ENCODE assay signal across 13 cellular contexts in the genomic region with DNA sequence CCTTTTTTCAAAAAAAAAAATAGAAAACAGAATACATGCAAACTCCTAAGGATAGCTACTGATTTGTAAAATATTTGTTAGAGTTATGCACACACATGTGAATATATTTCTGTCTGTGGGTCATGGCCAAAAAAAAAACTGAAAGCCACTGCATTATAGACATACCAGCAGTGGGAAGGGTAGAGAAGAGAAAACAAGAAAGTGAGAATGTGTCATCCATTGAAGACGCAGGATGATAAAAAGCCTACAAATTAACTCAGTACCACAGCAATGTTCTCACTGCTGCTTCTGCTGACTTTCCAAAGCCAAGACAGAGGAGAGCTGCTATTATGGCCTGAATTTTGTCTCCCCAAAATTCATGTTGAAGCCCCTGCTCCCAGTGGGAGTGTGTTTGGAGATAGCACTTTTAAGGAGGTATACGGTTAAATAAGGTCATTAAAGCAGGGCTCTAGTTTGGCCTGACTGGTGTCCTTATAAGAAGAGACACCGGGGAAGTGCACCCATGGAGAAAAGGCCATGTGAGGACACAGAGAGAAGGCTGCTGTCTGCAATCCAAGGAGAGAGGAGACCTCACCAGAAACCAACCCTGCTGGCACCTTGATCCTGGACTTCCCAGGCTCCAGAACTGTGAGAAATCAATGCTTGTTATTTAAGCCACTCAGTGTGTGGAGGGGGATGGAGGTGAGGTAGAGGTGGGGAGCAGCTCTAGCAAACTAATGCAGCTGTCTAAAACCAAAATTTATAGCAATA.
DNase-seq lines count a peak whose midpoint lies in the region; ATAC-seq and TF ChIP-seq lines count a peak whose summit lies in the region.
"Had no signal": no experiment of that assay in that cellular context is flagged by ENCODE, and none has a peak within 500 bp of the region (broad histone marks: within the 10 kb centered on the region; RNA-seq: fewer than 3 reads in every experiment).

No MANE protein-coding gene starts in this region.

- CTCF ChIA-PET in activated CD8-positive, alpha-beta memory T cell treated with anti-CD3 and anti-CD28 coated beads, Interleukin-2, amount 10 ng/mL, durations not matched to agents 7 days and 5 days (lab: Charles Lee), result no interaction called here

- no peak overlapping the region for H3K27ac Mint-ChIP-seq in activated CD8-positive, alpha-beta memory T cell treated with anti-CD3 and anti-CD28 coated beads, Interleukin-2, amount 10 ng/mL, durations not matched to agents 7 days and 5 days

- H3K4me1 Mint-ChIP-seq in activated CD8-positive, alpha-beta memory T cell treated with anti-CD3 and anti-CD28 coated beads, Interleukin-2, amount 10 ng/mL, durations not matched to agents 7 days and 5 days, result no peaks in the 10 kb centered on the region

- ATAC-seq in heart left ventricle, result peak in 2 of 4 donors; percentile 10 to 16
- ATAC-seq in Right ventricle myocardium superior (ENCODE audit: poor library complexity), result no peak
- ATAC-seq in GM21515 (IDR thresholded peaks at IDR 0.05; ENCODE audit: unreplicated experiment), result no peak
- no peak for ATAC-seq in activated CD8-positive, alpha-beta memory T cell treated with anti-CD3 and anti-CD28 coated beads, Interleukin-2, amount 10 ng/mL, durations not matched to agents 7 days and 5 days

- no peaks in the 10 kb centered on the region for H3K9me3 ChIP-seq in heart left ventricle
- H3K9me3 ChIP-seq: thoracic aorta had no signal

- 44 to 63% (median 60%) methylated on average over 3 of the region's 3 CpGs for WGBS in heart left ventricle, 4 donors

- no peak overlapping the region for H3K4me3 ChIP-seq in heart left ventricle
- H3K4me3 ChIP-seq: thoracic aorta had no signal

- H3K27me3 Mint-ChIP-seq in activated CD8-positive, alpha-beta memory T cell treated with anti-CD3 and anti-CD28 coated beads, Interleukin-2, amount 10 ng/mL, durations not matched to agents 7 days and 5 days, result peaks cover 12% of the 10 kb centered on the region

- no peaks in the 10 kb centered on the region for H3K27me3 ChIP-seq in heart left ventricle

- no peaks in the 10 kb centered on the region for H3K36me3 Mint-ChIP-seq in activated CD8-positive, alpha-beta memory T cell treated with anti-CD3 and anti-CD28 coated beads, Interleukin-2, amount 10 ng/mL, durations not matched to agents 7 days and 5 days

- no peaks in the 10 kb centered on the region for H3K9me3 Mint-ChIP-seq in activated CD8-positive, alpha-beta memory T cell treated with anti-CD3 and anti-CD28 coated beads, Interleukin-2, amount 10 ng/mL, durations not matched to agents 7 days and 5 days (ENCODE audit: low read depth)
- H3K9me3 Mint-ChIP-seq: H9 had no signal

- H3K4me1 ChIP-seq in heart left ventricle, result peaks cover 0 to 67% (median 31%) of the 10 kb centered on the region in 12 donors

- intact Hi-C loops in heart left ventricle (cut with DNase I) (loop anchor here in 5 of 10 donors (5.0 kb wide), 3 partner anchors 43 to 88 kb away; a partner anchor contains a TSS), Right ventricle myocardium superior (cut with DNase I) (no loop called here)

- no peak overlapping the region for H3K4me3 Mint-ChIP-seq in activated CD8-positive, alpha-beta memory T cell treated with anti-CD3 and anti-CD28 coated beads, Interleukin-2, amount 10 ng/mL, durations not matched to agents 7 days and 5 days
- H3K4me3 Mint-ChIP-seq: H9 had no signal

- TF ChIP-seq POLR2A in heart left ventricle (IDR thresholded peaks at IDR 0.05), result no peak

- peak overlapping the region in 9 of 12 donors; percentile 19 to 66 (median 48) for H3K27ac ChIP-seq in heart left ventricle
- H3K27ac ChIP-seq: thoracic aorta had no signal

- DNase-seq in heart left ventricle (no peak), Right ventricle myocardium superior (no peak), astrocyte of the hippocampus (ENCODE audit: low read depth, low spot score) (peak; percentile 47), hepatic stellate cell (ENCODE audit: low spot score) (peak; percentile 59), HPDE6-E6E7 (ENCODE audit: extremely low spot score) (no peak), NCI-H774 (lab: John Stamatoyannopoulos, UW) (no peak)
- DNase-seq in activated CD8-positive, alpha-beta memory T cell treated with anti-CD3 and anti-CD28 coated beads, Interleukin-2, amount 10 ng/mL, durations not matched to agents 7 days and 5 days, result no peak
- DNase-seq: activated CD8-positive, alpha-beta memory T cell treated with anti-CD3 and anti-CD28 coated beads, Interleukin-2, amount 50 U/mL, for 48 hours; H9; NCI-H2081 treated with DMSO at 0.1 percent for 48 hours; stimulated activated CD4-positive, alpha-beta T cell treated with anti-CD3 and anti-CD28 coated beads, Interleukin-12 subunit alpha, Interleukin-12 subunit beta, amount 100 ng/mL, for 4 hours had no signal

- H3K36me3 ChIP-seq in heart left ventricle, result peaks cover 0 to 11% (median under 1%) of the 10 kb centered on the region in 9 donors
- H3K36me3 ChIP-seq: thoracic aorta had no signal

- TF ChIP-seq CTCF in heart left ventricle (IDR thresholded peaks at IDR 0.05), result no peak

Comparison
In these comparisons a context has a peak if more than half of its experiments do, and no peak if none do; other contexts are left out.
1. DNase-seq: peak in astrocyte of the hippocampus (single experiment) and hepatic stellate cell (single experiment); none in heart left ventricle (0 of 5), Right ventricle myocardium superior (single experiment), activated CD8-positive, alpha-beta memory T cell treated with anti-CD3 and anti-CD28 coated beads, Interleukin-2, amount 10 ng/mL, durations not matched to agents 7 days and 5 days (single experiment), HPDE6-E6E7 (single experiment) and NCI-H774 (single experiment).